26 cellular contexts compared by ENCODE assay signal in genomic region chr7:84446991-84447480, GRCh38.
"Had no signal": no experiment of that assay in that cellular context is flagged by ENCODE, and none has a peak within 500 bp of the region (broad histone marks: within the 10 kb centered on the region; RNA-seq: fewer than 3 reads in every experiment).

No MANE protein-coding gene starts in this region.

- H3K27ac Mint-ChIP-seq: activated CD4-positive, alpha-beta T cell treated with anti-CD3 and anti-CD28 coated beads, Interleukin-2, amount 10 ng/mL, durations not matched to agents 7 days and 5 days; activated CD8-positive, alpha-beta memory T cell treated with anti-CD3 and anti-CD28 coated beads, Interleukin-2, amount 10 ng/mL, durations not matched to agents 7 days and 5 days; activated CD8-positive, alpha-beta T cell treated with anti-CD3 and anti-CD28 coated beads for 36 hours; activated naive CD4-positive, alpha-beta T cell treated with anti-CD3 and anti-CD28 coated beads, Interleukin-2, amount 50 U/mL, for 24 hours; natural killer cell treated with Interleukin-12 subunit alpha and Interleukin-12 subunit beta and Interleukin-15 and Interleukin-18, amount 100 ng/mL, for 72 hours; stimulated activated naive CD8-positive, alpha-beta T cell treated with anti-CD3 and anti-CD28 coated beads, Interleukin-15, Interleukin-2, amounts not matched to agents 100 ng/mL and 50 ng/mL, for 24 hours; T-cell; T-helper 2 cell treated with Interferon-gamma antibody and Interleukin-4, amounts not matched to agents 5 μg/mL and 100 μg/mL, for 36 hours had no signal

- ATAC-seq: activated CD8-positive, alpha-beta memory T cell treated with anti-CD3 and anti-CD28 coated beads, Interleukin-2, amount 10 ng/mL, durations not matched to agents 7 days and 5 days; activated CD8-positive, alpha-beta T cell treated with anti-CD3 and anti-CD28 coated beads for 36 hours; body of pancreas; foreskin keratinocyte; T-cell had no signal

- H3K27me3 ChIP-seq: body of pancreas, cardiac muscle cell, foreskin keratinocyte, neutrophil, tibial artery, uterus had no signal

- H2AFZ ChIP-seq: parathyroid adenoma had no signal

- H3K4me3 ChIP-seq: body of pancreas, cardiac muscle cell, left ventricle myocardium inferior, tibial artery, uterus had no signal

- H3K36me3 ChIP-seq: cardiac muscle cell, left ventricle myocardium inferior, neutrophil, tibial artery, uterus had no signal

- H3K9ac ChIP-seq: parathyroid adenoma had no signal

- H3K27ac ChIP-seq: body of pancreas, cardiac muscle cell, foreskin keratinocyte, left ventricle myocardium inferior, neutrophil, parathyroid adenoma, tibial artery, uterus, VCaP had no signal

- H3K9me3 Mint-ChIP-seq: activated CD4-positive, alpha-beta T cell treated with anti-CD3 and anti-CD28 coated beads, Interleukin-2, amount 10 ng/mL, durations not matched to agents 7 days and 5 days; activated CD8-positive, alpha-beta T cell treated with anti-CD3 and anti-CD28 coated beads for 36 hours; activated naive CD4-positive, alpha-beta T cell treated with anti-CD3 and anti-CD28 coated beads, Interleukin-2, amount 50 U/mL, for 24 hours; stimulated activated naive CD8-positive, alpha-beta T cell treated with anti-CD3 and anti-CD28 coated beads, Interleukin-15, Interleukin-2, amounts not matched to agents 100 ng/mL and 50 ng/mL, for 24 hours; T-helper 2 cell treated with Interferon-gamma antibody and Interleukin-4, amounts not matched to agents 5 μg/mL and 100 μg/mL, for 36 hours had no signal

- H3K36me3 Mint-ChIP-seq: activated CD8-positive, alpha-beta memory T cell treated with anti-CD3 and anti-CD28 coated beads, Interleukin-2, amount 10 ng/mL, durations not matched to agents 7 days and 5 days; activated naive CD4-positive, alpha-beta T cell treated with anti-CD3 and anti-CD28 coated beads, Interleukin-2, amount 50 U/mL, for 24 hours; natural killer cell treated with Interleukin-12 subunit alpha and Interleukin-12 subunit beta and Interleukin-15 and Interleukin-18, amount 100 ng/mL, for 72 hours; T-cell had no signal

- DNase-seq: activated CD4-positive, alpha-beta T cell treated with anti-CD3 and anti-CD28 coated beads, Interleukin-2, amount 10 ng/mL, durations not matched to agents 7 days and 5 days; activated CD4-positive, CD25-positive, alpha-beta regulatory T cell treated with anti-CD3 and anti-CD28 coated beads, Interleukin-2, amount 50 U/mL, for 72 hours; activated CD8-positive, alpha-beta memory T cell treated with anti-CD3 and anti-CD28 coated beads, Interleukin-2, amount 10 ng/mL, durations not matched to agents 7 days and 5 days; activated CD8-positive, alpha-beta T cell treated with anti-CD3 and anti-CD28 coated beads for 36 hours; activated gamma-delta T cell treated with Interleukin-2 at 50 U/mL for 16 hours; activated T-cell treated with anti-CD3 and anti-CD28 coated beads for 4 hours; anterior cingulate cortex; body of pancreas; dermis blood vessel endothelial cell; effector CD8-positive, alpha-beta T cell; foreskin keratinocyte; kidney glomerular epithelial cell; left ventricle myocardium inferior; midbrain; stimulated activated CD4-positive, alpha-beta T cell treated with anti-CD3 and anti-CD28 coated beads, Interleukin-4, amount 100 ng/mL, for 1 hour; T-cell; tibial artery; uterus had no signal

- H3K4me3 Mint-ChIP-seq: activated CD4-positive, alpha-beta T cell treated with anti-CD3 and anti-CD28 coated beads, Interleukin-2, amount 10 ng/mL, durations not matched to agents 7 days and 5 days; activated CD8-positive, alpha-beta memory T cell treated with anti-CD3 and anti-CD28 coated beads, Interleukin-2, amount 10 ng/mL, durations not matched to agents 7 days and 5 days; activated CD8-positive, alpha-beta T cell treated with anti-CD3 and anti-CD28 coated beads for 36 hours; activated naive CD4-positive, alpha-beta T cell treated with anti-CD3 and anti-CD28 coated beads, Interleukin-2, amount 50 U/mL, for 24 hours; natural killer cell treated with Interleukin-12 subunit alpha and Interleukin-12 subunit beta and Interleukin-15 and Interleukin-18, amount 100 ng/mL, for 72 hours; stimulated activated naive CD8-positive, alpha-beta T cell treated with anti-CD3 and anti-CD28 coated beads, Interleukin-15, Interleukin-2, amounts not matched to agents 100 ng/mL and 50 ng/mL, for 24 hours; T-cell; T-helper 2 cell treated with Interferon-gamma antibody and Interleukin-4, amounts not matched to agents 5 μg/mL and 100 μg/mL, for 36 hours had no signal

- H3K4me1 ChIP-seq: body of pancreas, foreskin keratinocyte, left ventricle myocardium inferior, parathyroid adenoma, tibial artery, uterus had no signal

- H3K9me3 ChIP-seq: body of pancreas, neutrophil, tibial artery, uterus had no signal

- H3K4me1 Mint-ChIP-seq: activated CD8-positive, alpha-beta memory T cell treated with anti-CD3 and anti-CD28 coated beads, Interleukin-2, amount 10 ng/mL, durations not matched to agents 7 days and 5 days; T-cell had no signal
